In the genomic region with DNA sequence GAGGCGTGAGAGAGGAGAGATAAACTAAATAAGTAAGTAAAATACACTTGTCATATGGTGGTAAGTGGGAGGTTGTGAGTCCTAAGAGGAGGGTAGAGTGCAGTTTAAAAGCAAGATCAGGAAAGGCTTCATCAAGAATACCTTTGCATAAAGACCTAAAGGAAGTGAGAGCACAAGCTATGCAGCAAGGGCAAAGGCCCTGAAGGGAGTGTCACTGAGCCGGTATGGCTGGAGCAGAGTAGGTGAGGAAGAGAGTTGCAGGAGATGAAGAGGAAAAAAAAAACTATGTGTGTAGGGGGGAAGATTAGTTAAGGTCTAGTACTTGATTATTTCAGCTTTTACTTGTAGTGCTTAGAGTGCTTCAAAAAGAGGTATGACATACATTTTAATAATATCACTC, we compare ENCODE assay signal across 30 cellular contexts.
"Had no signal": no experiment of that assay in that cellular context is flagged by ENCODE, and none has a peak within 500 bp of the region (broad histone marks: within the 10 kb centered on the region; RNA-seq: fewer than 3 reads in every experiment).

No MANE protein-coding gene starts in this region.

- DNase-seq: naive thymus-derived CD4-positive, alpha-beta T cell; natural killer cell; nephron progenitor cell; nucleus accumbens; pancreas; retina; right lobe of liver; sigmoid colon; spleen; stimulated activated CD4-positive, alpha-beta T cell treated with anti-CD3 and anti-CD28 coated beads, Interleukin-12 subunit alpha, Interleukin-12 subunit beta, amount 100 ng/mL, for 4 hours; stimulated activated CD4-positive, alpha-beta T cell treated with anti-CD3 and anti-CD28 coated beads, Interleukin-1b, Interleukin-23, amount 100 ng/mL, for 48 hours; stimulated activated CD4-positive, alpha-beta T cell treated with anti-CD3 and anti-CD28 coated beads, Interleukin-4, amount 100 ng/mL, for 1 hour; stimulated activated CD4-positive, alpha-beta T cell treated with anti-CD3 and anti-CD28 coated beads, Interleukin-4, amount 100 ng/mL, for 4 hours; stimulated activated CD8-positive, alpha-beta memory T cell treated with anti-CD3 and anti-CD28 coated beads, Interleukin-4, amount 100 ng/mL, for 48 hours; stimulated activated naive CD4-positive, alpha-beta T cell; stimulated activated naive CD8-positive, alpha-beta T cell treated with anti-CD3 and anti-CD28 coated beads, Interleukin-15, amount 100 ng/mL, for 72 hours; stimulated activated naive CD8-positive, alpha-beta T cell treated with anti-CD3 and anti-CD28 coated beads, Interleukin-15, Interleukin-2, amounts not matched to agents 100 U/mL and 50 U/mL, for 24 hours; substantia nigra; testis; tibial artery; transverse colon; upper lobe of left lung had no signal

- ATAC-seq: naive thymus-derived CD4-positive, alpha-beta T cell; natural killer cell; pancreas; right lobe of liver; stimulated activated memory B cell treated with anti-CD40 and anti-IgM and Interleukin-4, amounts not matched to agents 10 μg/mL and 1 μg/mL and 100 μg/mL, for 72 hours; stimulated activated naive CD8-positive, alpha-beta T cell treated with anti-CD3 and anti-CD28 coated beads, Interleukin-15, amount 100 ng/mL, for 72 hours; stimulated activated naive CD8-positive, alpha-beta T cell treated with anti-CD3 and anti-CD28 coated beads, Interleukin-15, Interleukin-2, amounts not matched to agents 100 U/mL and 50 U/mL, for 24 hours had no signal

- H3K9me3 ChIP-seq: neutrophil, pancreas, prostate gland, right atrium auricular region, right lobe of liver, sigmoid colon, suprapubic skin, testis, tibial artery, transverse colon, upper lobe of left lung, vagina had no signal

- H3K4me3 Mint-ChIP-seq: naive thymus-derived CD4-positive, alpha-beta T cell; natural killer cell; nephron progenitor cell; neural crest cell; stimulated activated memory B cell treated with anti-CD40 and anti-IgM and Interleukin-4, amounts not matched to agents 10 μg/mL and 1 μg/mL and 100 μg/mL, for 72 hours; stimulated activated naive CD8-positive, alpha-beta T cell treated with anti-CD3 and anti-CD28 coated beads, Interleukin-15, amount 100 ng/mL, for 72 hours had no signal

- H3K36me3 Mint-ChIP-seq: natural killer cell had no signal

- H3K27me3 Mint-ChIP-seq: stimulated activated memory B cell treated with anti-CD40 and anti-IgM and Interleukin-4, amounts not matched to agents 10 μg/mL and 1 μg/mL and 100 μg/mL, for 72 hours; stimulated activated naive CD8-positive, alpha-beta T cell treated with anti-CD3 and anti-CD28 coated beads, Interleukin-15, amount 100 ng/mL, for 72 hours had no signal

- H3K27ac Mint-ChIP-seq: naive thymus-derived CD4-positive, alpha-beta T cell; natural killer cell; nephron progenitor cell; stimulated activated memory B cell treated with anti-CD40 and anti-IgM and Interleukin-4, amounts not matched to agents 10 μg/mL and 1 μg/mL and 100 μg/mL, for 72 hours; stimulated activated naive CD8-positive, alpha-beta T cell treated with anti-CD3 and anti-CD28 coated beads, Interleukin-15, amount 100 ng/mL, for 72 hours had no signal

- H3K9me3 Mint-ChIP-seq: natural killer cell had no signal

- H3K36me3 ChIP-seq: neutrophil, pancreas, prostate gland, right atrium auricular region, right lobe of liver, sigmoid colon, spleen, suprapubic skin, tibial artery, transverse colon, upper lobe of left lung, vagina had no signal

- H3K4me3 ChIP-seq: pancreas, prostate gland, right atrium auricular region, right lobe of liver, sigmoid colon, smooth muscle cell, spleen, suprapubic skin, testis, tibial artery, transverse colon, upper lobe of left lung, vagina had no signal

- H3K4me1 Mint-ChIP-seq: natural killer cell; nephron progenitor cell; neural crest cell; stimulated activated memory B cell treated with anti-CD40 and anti-IgM and Interleukin-4, amounts not matched to agents 10 μg/mL and 1 μg/mL and 100 μg/mL, for 72 hours; stimulated activated naive CD8-positive, alpha-beta T cell treated with anti-CD3 and anti-CD28 coated beads, Interleukin-15, amount 100 ng/mL, for 72 hours had no signal

- H3K4me1 ChIP-seq: testis had no signal
